ENCODE assay signal across 8 cellular contexts in genomic region chr4:177339794-177340374, GRCh38. TPM values are rescaled to one million over a fixed set of nuclear protein-coding genes. Genes with fewer than 3 reads are reported as not detected.
DNase-seq lines count a peak whose midpoint lies in the region; ATAC-seq and TF ChIP-seq lines count a peak whose summit lies in the region.

No MANE protein-coding gene starts in this region.

- no peak overlapping the region for H3K4me3 ChIP-seq in OCI-LY3 (ENCODE audit: low read length)

- TF ChIP-seq CTCF in Calu3 (IDR thresholded peaks at IDR 0.05; ENCODE audit: unreplicated experiment) = peak; percentile 27
- TF ChIP-seq CTCF in OCI-LY3 (IDR thresholded peaks at IDR 0.05; ENCODE audit: low read depth, low read length) = peak; percentile 78
- peak; percentile 64 for TF ChIP-seq CTCF in mesothelial cell of epicardium (IDR thresholded peaks at IDR 0.05; ENCODE audit: unreplicated experiment)

- no TSS peak for BruUV-seq in Calu3 (replicated peaks; lab: Mats Ljungman, UMichigan)

- H3K27me3 Mint-ChIP-seq in Calu3 (ENCODE audit: unreplicated experiment) = no peaks in the 10 kb centered on the region
- no peaks in the 10 kb centered on the region for H3K27me3 Mint-ChIP-seq in mesothelial cell of epicardium (ENCODE audit: low read depth)

- CTCF ChIA-PET in Calu3 (lab: Charles Lee) = interaction anchor here (0.7 to 1.8 kb wide), 2 partner anchors 90 to 395 kb away, joined by 3 to 4 read pairs; no protein-coding TSS in a partner anchor

- H3K79me2 ChIP-seq in OCI-LY3 (ENCODE audit: low read length) = peaks cover 4% of the 10 kb centered on the region; the same call in 1 of the 2 replicates

- no peak for DNase-seq in Calu3
- peak; percentile 54 for DNase-seq in dedifferentiated amniotic fluid mesenchymal stem cell (ENCODE audit: extremely low spot score)
- no peak for DNase-seq in mesothelial cell of epicardium (ENCODE audit: low spot score in 2 of 2, unreplicated experiment in 2 of 2)
- no peak for DNase-seq in NCI-H345 treated with DMSO at 0.1 percent for 48 hours (lab: John Stamatoyannopoulos, UW; ENCODE audit: unreplicated experiment)
- no peak for DNase-seq in SHP77 treated with DMSO at 0.1 percent for 48 hours (lab: John Stamatoyannopoulos, UW)

- H3K27ac Mint-ChIP-seq in Calu3 (ENCODE audit: unreplicated experiment) (no peak overlapping the region), mesothelial cell of epicardium (no peak overlapping the region)

- no peaks in the 10 kb centered on the region for H3K27me3 ChIP-seq in OCI-LY3 (ENCODE audit: low read depth, low read length)

- no peaks in the 10 kb centered on the region for H3K36me3 Mint-ChIP-seq in Calu3 (ENCODE audit: insufficient read depth, unreplicated experiment)
- H3K36me3 Mint-ChIP-seq in mesothelial cell of epicardium = peaks cover 2% of the 10 kb centered on the region

- intact Hi-C loops in Calu3 (cut with micrococcal nuclease; ENCODE audit: unreplicated experiment) = loop anchor here (1.0 to 5.0 kb wide), 4 partner anchors 90 to 963 kb away; no protein-coding TSS in a partner anchor

- H3K9me3 ChIP-seq in OCI-LY3 (ENCODE audit: insufficient read depth, low read length) = no peaks in the 10 kb centered on the region

- H2AFZ ChIP-seq in OCI-LY3 (ENCODE audit: low read depth, low read length) = no peak overlapping the region

- H4K20me1 ChIP-seq in OCI-LY3 (ENCODE audit: insufficient read depth, low read length) = no peaks in the 10 kb centered on the region

- H3K4me2 ChIP-seq in OCI-LY3 (ENCODE audit: low read length) = no peak overlapping the region

- no peak overlapping the region for H3K4me3 Mint-ChIP-seq in Calu3 (ENCODE audit: low read depth, unreplicated experiment)
- no peak overlapping the region for H3K4me3 Mint-ChIP-seq in mesothelial cell of epicardium

- H3K4me1 Mint-ChIP-seq in Calu3 (ENCODE audit: low read depth, unreplicated experiment) = no peaks in the 10 kb centered on the region
- peaks cover 30% of the 10 kb centered on the region for H3K4me1 Mint-ChIP-seq in mesothelial cell of epicardium

- no peak overlapping the region for H3K9ac ChIP-seq in OCI-LY3 (ENCODE audit: low read length)

- H3K9me3 Mint-ChIP-seq in Calu3 (ENCODE audit: low read depth, unreplicated experiment) (no peaks in the 10 kb centered on the region), mesothelial cell of epicardium (no peaks in the 10 kb centered on the region)

- H3K27ac ChIP-seq in OCI-LY3 (ENCODE audit: low read length) = no peak overlapping the region

- H3K4me1 ChIP-seq in OCI-LY3 (ENCODE audit: low read length) = 0 out of 2 replicates have a peak, but pooled peaks cover 3% of the 10 kb centered on the region

- ATAC-seq in GM19023 (IDR thresholded peaks at IDR 0.05; ENCODE audit: unreplicated experiment) (peak; percentile 95), HG03095 (IDR thresholded peaks at IDR 0.05; ENCODE audit: unreplicated experiment) (peak; percentile 93)

- peaks cover 20% of the 10 kb centered on the region for H3K36me3 ChIP-seq in OCI-LY3 (replicated peaks; ENCODE audit: low read depth, low read length)

RNA-seq across cellular contexts. Expression of gene NEIL3, which starts 30.2 kb away (rescaled TPM):
- total RNA-seq in Calu3 (2022) (8.7 and 10.6 TPM in 2 replicates), mesothelial cell of epicardium (5.6 to 6.2 TPM (median 5.9 TPM) in 3 replicates)

Comparison
In these comparisons a context has a peak if more than half of its experiments do, and no peak if none do; other contexts are left out.
1. CTCF ChIP-seq: peak in every context shown above with its lines; median percentile 78 in OCI-LY3; 64 in mesothelial cell of epicardium; 27 in Calu3.